ENCODE assay signal across 4 cellular contexts in genomic region chr3:173381936-173382335, GRCh38. TPM values are rescaled to one million over a fixed set of nuclear protein-coding genes. Genes with fewer than 3 reads are reported as not detected.
"Had no signal": no experiment of that assay in that cellular context is flagged by ENCODE, and none has a peak within 500 bp of the region (broad histone marks: within the 10 kb centered on the region; RNA-seq: fewer than 3 reads in every experiment).

No MANE protein-coding gene starts in this region.

RNA-seq across cellular contexts. Expression of gene NLGN1, which starts 15.6 kb away (rescaled TPM):
- total RNA-seq: left lobe of liver had no signal
- polyA plus RNA-seq: immature natural killer cell, keratinocyte, mammary epithelial cell had no signal
